ENCODE assay signal across 9 cellular contexts in the genomic region with DNA sequence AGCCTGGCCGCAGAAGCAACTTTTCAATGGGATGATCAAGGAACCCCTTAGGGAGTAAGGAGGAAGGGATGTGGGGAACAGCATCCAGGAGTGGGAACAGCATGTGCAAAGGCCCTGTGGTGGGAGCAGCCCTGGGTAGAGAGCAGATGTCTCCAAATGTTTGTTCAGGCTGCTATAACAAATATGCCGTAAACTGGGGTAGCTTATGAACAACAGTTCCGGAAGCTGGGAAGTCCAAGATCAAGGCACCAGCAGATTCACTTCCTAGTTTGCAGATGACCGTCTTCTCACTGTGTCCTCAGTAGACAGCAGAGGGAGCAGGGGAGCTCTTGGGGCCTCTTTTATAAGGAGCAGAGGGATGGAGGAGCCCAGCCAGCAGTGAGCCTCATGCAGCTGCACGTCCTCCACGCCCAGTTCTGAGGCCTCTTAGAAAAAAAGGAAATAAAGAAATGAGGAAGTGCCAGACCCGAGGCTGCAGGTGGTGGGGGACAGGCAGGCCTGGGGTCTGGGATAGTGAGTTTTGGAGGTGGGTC. TPM values are rescaled to one million over a fixed set of nuclear protein-coding genes. Genes with fewer than 3 reads are reported as not detected.
A peak's percentile ranks its signal among the peaks of the same experiment; 100 is the strongest.
DNase-seq lines count a peak whose midpoint lies in the region; ATAC-seq and TF ChIP-seq lines count a peak whose summit lies in the region.
"Had no signal": no experiment of that assay in that cellular context is flagged by ENCODE, and none has a peak within 500 bp of the region (broad histone marks: within the 10 kb centered on the region; RNA-seq: fewer than 3 reads in every experiment).

No MANE protein-coding gene starts in this region.

- BruUV-seq in mammary epithelial cell (replicated peaks; lab: Mats Ljungman, UMichigan) = no TSS peak

- no peak overlapping the region for H3K4me2 ChIP-seq in mammary epithelial cell (ENCODE audit: insufficient read depth, low read depth, low read length)

- no peaks in the 10 kb centered on the region for H3K79me2 ChIP-seq in mammary epithelial cell (ENCODE audit: insufficient read depth, low read length)

- H3K9me3 ChIP-seq in mammary epithelial cell (replicated peaks; ENCODE audit: insufficient read depth, low read length) (no peaks in the 10 kb centered on the region), lung (ENCODE audit: control insufficient read depth in 2 of 2, insufficient read depth in 1 of 2, low read length in 1 of 2) (no peaks in the 10 kb centered on the region)

- intact Hi-C loops in mammary epithelial cell (cut with micrococcal nuclease) = no loop called here

- no peak overlapping the region for H3K27ac ChIP-seq in mammary epithelial cell (ENCODE audit: insufficient read depth, low read depth, low read length)
- H3K27ac ChIP-seq in lung (ENCODE audit: low read depth in 1 of 2, low read length in 1 of 2) = peak overlapping the region in 1 of 2 donors; percentile 60
- H3K27ac ChIP-seq: C4-2B had no signal

- peak overlapping the region; percentile 54 for H2AFZ ChIP-seq in mammary epithelial cell (ENCODE audit: low read depth, low read length)

- CTCF ChIA-PET in mammary epithelial cell (lab: Charles Lee; ENCODE audit: low non-redundant PET) = interaction anchor here (0.7 kb wide), 1 partner anchor 22 kb away, joined by 4 read pairs; no protein-coding TSS in a partner anchor

- WGBS in mammary epithelial cell (ENCODE audit: low coverage, missing lambda C conversion rate) = 47% methylated on average over 7 of the region's 7 CpGs
- 28 to 41% methylated on average over 7 of the region's 7 CpGs for WGBS in lung, 2 donors

- H3K4me1 ChIP-seq in mammary epithelial cell (ENCODE audit: insufficient read depth, low read length) (peaks cover 3% of the 10 kb centered on the region), lung (ENCODE audit: control insufficient read depth in 2 of 2, insufficient read depth in 2 of 2, low read length in 2 of 2) (no peaks in the 10 kb centered on the region)

- H3K9ac ChIP-seq in mammary epithelial cell (ENCODE audit: insufficient read depth, low read length) = no peak overlapping the region

- H3K4me3 ChIP-seq in mammary epithelial cell (replicated peaks in 1 of 3; ENCODE audit: insufficient read depth in 1 of 3, low read depth in 2 of 3, low read length in 3 of 3) (no peak overlapping the region), lung (no peak overlapping the region)

- TF ChIP-seq CTCF in mammary epithelial cell (conservative IDR thresholded peaks at IDR 0.05 in 1 of 2, IDR thresholded peaks at IDR 0.05 in 1 of 2; ENCODE audit: extremely low read depth in 1 of 2, insufficient read depth in 1 of 2, low read depth in 1 of 2, low read length in 2 of 2) (peak; percentile 24 to 54), lung (IDR thresholded peaks at IDR 0.05; ENCODE audit: control extremely low read depth, extremely low read depth) (no peak)

- in situ Hi-C loops in mammary epithelial cell (cut with MboI; ENCODE audit: low sequenced_read_pairs in 2 of 2) = loop anchor here in 1 of 2 donors (10.0 kb wide), 1 partner anchor 57 kb away; a partner anchor contains a TSS

- no peaks in the 10 kb centered on the region for H3K36me3 ChIP-seq in mammary epithelial cell (ENCODE audit: insufficient read depth, low read length)
- H3K36me3 ChIP-seq in lung (ENCODE audit: control insufficient read depth in 2 of 2, insufficient read depth in 2 of 2, low read length in 2 of 2) = no peaks in the 10 kb centered on the region

- dilution Hi-C loops in mammary epithelial cell (cut with HindIII; ENCODE audit: low sequenced_read_pairs) = no loop called here

- ATAC-seq in lung (ENCODE audit: insufficient read depth, low FRiP score) (peak; percentile 30), GM21723 (IDR thresholded peaks at IDR 0.05; ENCODE audit: unreplicated experiment) (no peak), HG02870 (IDR thresholded peaks at IDR 0.05; ENCODE audit: unreplicated experiment) (no peak)

- peak; percentile 34 for DNase-seq in NCI-H2196 (lab: John Stamatoyannopoulos, UW; ENCODE audit: unreplicated experiment)
- DNase-seq in NCI-H2196 treated with DMSO at 0.1 percent for 48 hours (lab: John Stamatoyannopoulos, UW; ENCODE audit: unreplicated experiment) = no peak
- peak; percentile 62 for DNase-seq in NCI-H69 (lab: John Stamatoyannopoulos, UW)
- DNase-seq in mammary epithelial cell = peak; percentile 60
- DNase-seq in lung (ENCODE audit: low spot score) = no peak
- DNase-seq in D341Med (ENCODE audit: low spot score) = no peak

- H3K27me3 ChIP-seq in mammary epithelial cell (ENCODE audit: insufficient read depth, low read length) (no peaks in the 10 kb centered on the region), lung (ENCODE audit: control insufficient read depth, insufficient read depth) (no peaks in the 10 kb centered on the region)

- no peaks in the 10 kb centered on the region for H4K20me1 ChIP-seq in mammary epithelial cell (ENCODE audit: insufficient read depth, low read length)

RNA-seq across cellular contexts. Expression of a gene that starts 4.2 kb away (rescaled TPM):
- total RNA-seq in mammary epithelial cell = not detected
- not detected for polyA plus RNA-seq in mammary epithelial cell
- polyA minus RNA-seq in mammary epithelial cell = not detected
- total RNA-seq in lung = 10 to 100 TPM in 1 of 2 donors, 1 to 10 TPM in 1; 8.5 to 38.0 TPM
- polyA plus RNA-seq in lung = 100 to 1,000 TPM in 1 of 2 donors, 10 to 100 TPM in 1; 16.1 to 119 TPM

RNA-seq across cellular contexts. Expression of a gene that starts 15.7 kb away (rescaled TPM):
- total RNA-seq in mammary epithelial cell (10 to 100 TPM; 78.7 to 93.2 TPM), lung (10 to 100 TPM; 49.7 to 64.0 TPM)
- polyA plus RNA-seq in mammary epithelial cell (21.2 TPM), lung (100 to 1,000 TPM in 1 of 2 donors, 10 to 100 TPM in 1; 45.4 to 119 TPM)
- 1.8 TPM for polyA minus RNA-seq in mammary epithelial cell

RNA-seq across cellular contexts. Expression of a gene that starts 17.6 kb away (rescaled TPM):
- total RNA-seq in mammary epithelial cell (10 to 100 TPM; 34.0 to 41.0 TPM), lung (10 to 100 TPM; 31.7 to 95.3 TPM)
- polyA plus RNA-seq in mammary epithelial cell (14.3 TPM), lung (10 to 100 TPM; 60.3 to 84.4 TPM)
- 1.7 TPM for polyA minus RNA-seq in mammary epithelial cell

RNA-seq across cellular contexts. Expression of a gene that starts 36.3 kb away (rescaled TPM):
- total RNA-seq in mammary epithelial cell = 10 to 100 TPM; 13.0 to 26.3 TPM
- 14.9 TPM for polyA plus RNA-seq in mammary epithelial cell
- 10.4 TPM for polyA minus RNA-seq in mammary epithelial cell
- 10 to 100 TPM; 24.9 to 56.7 TPM for total RNA-seq in lung
- polyA plus RNA-seq in lung = 10 to 100 TPM; 14.7 to 25.1 TPM

Comparison
In these comparisons a context has a peak if more than half of its experiments do, and no peak if none do; other contexts are left out.
1. DNase-seq: peak in NCI-H2196 (single experiment), NCI-H69 (single experiment) and mammary epithelial cell (single experiment); none in NCI-H2196 treated with DMSO at 0.1 percent for 48 hours (single experiment), lung (single experiment) and D341Med (single experiment).
2. RNA of a gene that starts 4.2 kb away (total RNA-seq): 8.5 to 38.0 TPM in lung; not detected in mammary epithelial cell; every median in the first group is over 4 times any median in the second.